In the genomic region with DNA sequence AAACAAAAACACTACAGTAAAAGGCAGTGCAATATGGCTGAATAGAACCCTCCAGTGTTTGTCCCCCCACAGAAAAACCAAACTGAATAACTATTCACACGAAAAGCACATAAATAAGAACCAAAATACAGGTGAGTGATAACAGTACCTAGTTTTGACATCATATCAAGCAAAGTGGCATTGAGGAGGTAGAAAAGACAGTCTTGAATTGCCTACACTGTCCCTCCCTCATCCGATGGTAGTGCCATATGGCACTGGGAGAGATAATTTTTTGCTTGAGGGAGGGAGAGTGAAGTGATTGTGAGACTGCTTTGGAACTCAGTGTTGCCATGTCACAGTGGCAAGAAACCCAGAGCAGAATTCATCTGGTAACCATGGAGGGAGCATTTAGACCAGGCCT, we compare ENCODE assay signal across 15 cellular contexts.
DNase-seq lines count a peak whose midpoint lies in the region; ATAC-seq and TF ChIP-seq lines count a peak whose summit lies in the region.
"Had no signal": no experiment of that assay in that cellular context is flagged by ENCODE, and none has a peak within 500 bp of the region (broad histone marks: within the 10 kb centered on the region; RNA-seq: fewer than 3 reads in every experiment).

No MANE protein-coding gene starts in this region.

- peaks cover 36% of the 10 kb centered on the region for H3K4me1 Mint-ChIP-seq in activated CD4-positive, alpha-beta T cell treated with anti-CD3 and anti-CD28 coated beads for 36 hours
- peaks cover 58% of the 10 kb centered on the region for H3K4me1 Mint-ChIP-seq in activated naive CD4-positive, alpha-beta T cell treated with anti-CD3 and anti-CD28 coated beads, Interleukin-2, amount 50 U/mL, for 24 hours
- peaks cover 37% of the 10 kb centered on the region for H3K4me1 Mint-ChIP-seq in activated CD8-positive, alpha-beta T cell treated with anti-CD3 and anti-CD28 coated beads for 36 hours (ENCODE audit: low read depth)
- H3K4me1 Mint-ChIP-seq in stimulated activated effector memory CD8-positive, alpha-beta T cell treated with anti-CD3 and anti-CD28 coated beads, Interleukin-12 subunit alpha, Interleukin-12 subunit beta, amount 100 ng/mL, for 72 hours, result peaks cover 41% of the 10 kb centered on the region
- H3K4me1 Mint-ChIP-seq in activated T-helper 1 cell treated with anti-CD3 and anti-CD28 coated beads, Interleukin-12 subunit alpha, Interleukin-12 subunit beta, Interleukin-2, Interleukin-4 antibody, amounts not matched to agents 30 ng/mL and 10 ng/mL and 1 ng/mL, durations not matched to agents 14 hours and 24 hours and 36 hours (ENCODE audit: low read depth), result peaks cover 15% of the 10 kb centered on the region

- no peak for DNase-seq in activated CD4-positive, alpha-beta T cell treated with anti-CD3 and anti-CD28 coated beads for 36 hours
- DNase-seq in activated CD4-positive, alpha-beta T cell treated with anti-CD3 and anti-CD28 coated beads for 1 hour, result no peak
- no peak for DNase-seq in activated naive CD4-positive, alpha-beta T cell treated with Interleukin-2 at 50 U/mL for 16 hours
- no peak for DNase-seq in activated CD8-positive, alpha-beta T cell treated with anti-CD3 and anti-CD28 coated beads for 36 hours
- DNase-seq in stimulated activated effector memory CD8-positive, alpha-beta T cell treated with anti-CD3 and anti-CD28 coated beads, Interleukin-12 subunit alpha, Interleukin-12 subunit beta, amount 100 ng/mL, for 72 hours (ENCODE audit: low spot score in 2 of 2), result no peak
- no peak for DNase-seq in activated T-helper 1 cell treated with anti-CD3 and anti-CD28 coated beads, Interleukin-12 subunit alpha, Interleukin-12 subunit beta, Interleukin-2, Interleukin-4 antibody, amounts not matched to agents 30 ng/mL and 10 ng/mL and 1 ng/mL, durations not matched to agents 14 hours and 24 hours and 36 hours (ENCODE audit: low spot score)
- DNase-seq: Caco-2; CD4-positive, CD25-positive, alpha-beta regulatory T cell; CD8-positive, alpha-beta T cell; DMS153; DND-41; GOT3 had no signal

- CTCF ChIA-PET in activated CD4-positive, alpha-beta T cell treated with anti-CD3 and anti-CD28 coated beads for 36 hours (lab: Charles Lee), result no interaction called here
- CTCF ChIA-PET in activated CD8-positive, alpha-beta T cell treated with anti-CD3 and anti-CD28 coated beads for 36 hours (lab: Charles Lee), result no interaction called here

- intact Hi-C loops in activated CD4-positive, alpha-beta T cell treated with anti-CD3 and anti-CD28 coated beads for 36 hours (cut with DNase I, micrococcal nuclease), result loop anchor here in 1 of 2 experiments (2.0 kb wide), 1 partner anchor 15 kb away; no protein-coding TSS in a partner anchor
- intact Hi-C loops in activated CD8-positive, alpha-beta T cell treated with anti-CD3 and anti-CD28 coated beads for 36 hours (cut with micrococcal nuclease), result no loop called here
- intact Hi-C loops in activated T-helper 1 cell treated with anti-CD3 and anti-CD28 coated beads, Interleukin-12 subunit alpha, Interleukin-12 subunit beta, Interleukin-2, Interleukin-4 antibody, amounts not matched to agents 30 ng/mL and 10 ng/mL and 1 ng/mL, durations not matched to agents 14 hours and 24 hours and 36 hours (cut with micrococcal nuclease), result no loop called here

- no peaks in the 10 kb centered on the region for H3K27me3 Mint-ChIP-seq in activated CD4-positive, alpha-beta T cell treated with anti-CD3 and anti-CD28 coated beads for 36 hours
- H3K27me3 Mint-ChIP-seq in activated naive CD4-positive, alpha-beta T cell treated with anti-CD3 and anti-CD28 coated beads, Interleukin-2, amount 50 U/mL, for 24 hours, result no peaks in the 10 kb centered on the region
- no peaks in the 10 kb centered on the region for H3K27me3 Mint-ChIP-seq in activated CD8-positive, alpha-beta T cell treated with anti-CD3 and anti-CD28 coated beads for 36 hours
- no peaks in the 10 kb centered on the region for H3K27me3 Mint-ChIP-seq in activated T-helper 1 cell treated with anti-CD3 and anti-CD28 coated beads, Interleukin-12 subunit alpha, Interleukin-12 subunit beta, Interleukin-2, Interleukin-4 antibody, amounts not matched to agents 30 ng/mL and 10 ng/mL and 1 ng/mL, durations not matched to agents 14 hours and 24 hours and 36 hours (ENCODE audit: insufficient read depth)
- H3K27me3 Mint-ChIP-seq: B cell; CD4-positive, CD25-positive, alpha-beta regulatory T cell had no signal

- H3K36me3 Mint-ChIP-seq in activated CD4-positive, alpha-beta T cell treated with anti-CD3 and anti-CD28 coated beads for 36 hours (ENCODE audit: low read depth), result peaks cover 15% of the 10 kb centered on the region
- H3K36me3 Mint-ChIP-seq in activated naive CD4-positive, alpha-beta T cell treated with anti-CD3 and anti-CD28 coated beads, Interleukin-2, amount 50 U/mL, for 24 hours, result peaks cover 20% of the 10 kb centered on the region
- peaks cover 49% of the 10 kb centered on the region for H3K36me3 Mint-ChIP-seq in activated CD8-positive, alpha-beta T cell treated with anti-CD3 and anti-CD28 coated beads for 36 hours (ENCODE audit: low read depth)
- H3K36me3 Mint-ChIP-seq in stimulated activated effector memory CD8-positive, alpha-beta T cell treated with anti-CD3 and anti-CD28 coated beads, Interleukin-12 subunit alpha, Interleukin-12 subunit beta, amount 100 ng/mL, for 72 hours, result no peaks in the 10 kb centered on the region
- H3K36me3 Mint-ChIP-seq in activated T-helper 1 cell treated with anti-CD3 and anti-CD28 coated beads, Interleukin-12 subunit alpha, Interleukin-12 subunit beta, Interleukin-2, Interleukin-4 antibody, amounts not matched to agents 30 ng/mL and 10 ng/mL and 1 ng/mL, durations not matched to agents 14 hours and 24 hours and 36 hours (ENCODE audit: low read depth), result peaks cover 45% of the 10 kb centered on the region

- TF ChIP-seq CTCF in activated CD8-positive, alpha-beta T cell treated with anti-CD3 and anti-CD28 coated beads for 36 hours (IDR thresholded peaks at IDR 0.05), result no peak

- H3K9me3 Mint-ChIP-seq in activated CD4-positive, alpha-beta T cell treated with anti-CD3 and anti-CD28 coated beads for 36 hours (ENCODE audit: low read depth), result peaks cover 4% of the 10 kb centered on the region
- H3K9me3 Mint-ChIP-seq in activated naive CD4-positive, alpha-beta T cell treated with anti-CD3 and anti-CD28 coated beads, Interleukin-2, amount 50 U/mL, for 24 hours, result no peaks in the 10 kb centered on the region
- peaks cover 12% of the 10 kb centered on the region for H3K9me3 Mint-ChIP-seq in activated CD8-positive, alpha-beta T cell treated with anti-CD3 and anti-CD28 coated beads for 36 hours
- peaks cover 5% of the 10 kb centered on the region for H3K9me3 Mint-ChIP-seq in stimulated activated effector memory CD8-positive, alpha-beta T cell treated with anti-CD3 and anti-CD28 coated beads, Interleukin-12 subunit alpha, Interleukin-12 subunit beta, amount 100 ng/mL, for 72 hours
- H3K9me3 Mint-ChIP-seq in activated T-helper 1 cell treated with anti-CD3 and anti-CD28 coated beads, Interleukin-12 subunit alpha, Interleukin-12 subunit beta, Interleukin-2, Interleukin-4 antibody, amounts not matched to agents 30 ng/mL and 10 ng/mL and 1 ng/mL, durations not matched to agents 14 hours and 24 hours and 36 hours, result peaks cover 18% of the 10 kb centered on the region

- ATAC-seq in activated CD4-positive, alpha-beta T cell treated with anti-CD3 and anti-CD28 coated beads for 36 hours, result peak; percentile 83
- no peak for ATAC-seq in activated CD8-positive, alpha-beta T cell treated with anti-CD3 and anti-CD28 coated beads for 36 hours
- peak; percentile 73 for ATAC-seq in stimulated activated effector memory CD8-positive, alpha-beta T cell treated with anti-CD3 and anti-CD28 coated beads, Interleukin-12 subunit alpha, Interleukin-12 subunit beta, amount 100 ng/mL, for 72 hours
- ATAC-seq in HG03159 (IDR thresholded peaks at IDR 0.05; ENCODE audit: unreplicated experiment), result no peak
- ATAC-seq: CD8-positive, alpha-beta T cell had no signal

- H3K27ac Mint-ChIP-seq in activated CD4-positive, alpha-beta T cell treated with anti-CD3 and anti-CD28 coated beads for 36 hours, result no peak overlapping the region
- peak overlapping the region; percentile 62 for H3K27ac Mint-ChIP-seq in activated naive CD4-positive, alpha-beta T cell treated with anti-CD3 and anti-CD28 coated beads, Interleukin-2, amount 50 U/mL, for 24 hours
- peak overlapping the region; percentile 25 for H3K27ac Mint-ChIP-seq in activated CD8-positive, alpha-beta T cell treated with anti-CD3 and anti-CD28 coated beads for 36 hours
- H3K27ac Mint-ChIP-seq in stimulated activated effector memory CD8-positive, alpha-beta T cell treated with anti-CD3 and anti-CD28 coated beads, Interleukin-12 subunit alpha, Interleukin-12 subunit beta, amount 100 ng/mL, for 72 hours, result peak overlapping the region; percentile 74
- no peak overlapping the region for H3K27ac Mint-ChIP-seq in activated T-helper 1 cell treated with anti-CD3 and anti-CD28 coated beads, Interleukin-12 subunit alpha, Interleukin-12 subunit beta, Interleukin-2, Interleukin-4 antibody, amounts not matched to agents 30 ng/mL and 10 ng/mL and 1 ng/mL, durations not matched to agents 14 hours and 24 hours and 36 hours
- H3K27ac Mint-ChIP-seq: B cell; CD4-positive, CD25-positive, alpha-beta regulatory T cell; CD8-positive, alpha-beta T cell had no signal

- POLR2A ChIA-PET in activated CD4-positive, alpha-beta T cell treated with anti-CD3 and anti-CD28 coated beads for 36 hours (lab: Charles Lee), result no interaction called here
- POLR2A ChIA-PET in activated CD8-positive, alpha-beta T cell treated with anti-CD3 and anti-CD28 coated beads for 36 hours (lab: Charles Lee), result no interaction called here

- no peak overlapping the region for H3K4me3 Mint-ChIP-seq in activated CD4-positive, alpha-beta T cell treated with anti-CD3 and anti-CD28 coated beads for 36 hours
- no peak overlapping the region for H3K4me3 Mint-ChIP-seq in activated naive CD4-positive, alpha-beta T cell treated with anti-CD3 and anti-CD28 coated beads, Interleukin-2, amount 50 U/mL, for 24 hours
- H3K4me3 Mint-ChIP-seq in activated CD8-positive, alpha-beta T cell treated with anti-CD3 and anti-CD28 coated beads for 36 hours, result no peak overlapping the region
- H3K4me3 Mint-ChIP-seq in stimulated activated effector memory CD8-positive, alpha-beta T cell treated with anti-CD3 and anti-CD28 coated beads, Interleukin-12 subunit alpha, Interleukin-12 subunit beta, amount 100 ng/mL, for 72 hours, result no peak overlapping the region
- no peak overlapping the region for H3K4me3 Mint-ChIP-seq in activated T-helper 1 cell treated with anti-CD3 and anti-CD28 coated beads, Interleukin-12 subunit alpha, Interleukin-12 subunit beta, Interleukin-2, Interleukin-4 antibody, amounts not matched to agents 30 ng/mL and 10 ng/mL and 1 ng/mL, durations not matched to agents 14 hours and 24 hours and 36 hours
- H3K4me3 Mint-ChIP-seq: B cell; CD4-positive, CD25-positive, alpha-beta regulatory T cell; CD8-positive, alpha-beta T cell had no signal

Comparison
In these comparisons a context has a peak if more than half of its experiments do, and no peak if none do; other contexts are left out.
1. ATAC-seq: peak in activated CD4-positive, alpha-beta T cell treated with anti-CD3 and anti-CD28 coated beads for 36 hours (single experiment) and stimulated activated effector memory CD8-positive, alpha-beta T cell treated with anti-CD3 and anti-CD28 coated beads, Interleukin-12 subunit alpha, Interleukin-12 subunit beta, amount 100 ng/mL, for 72 hours (single experiment); none in activated CD8-positive, alpha-beta T cell treated with anti-CD3 and anti-CD28 coated beads for 36 hours (single experiment) and HG03159 (single experiment).
2. H3K27ac Mint-ChIP-seq: peak in activated naive CD4-positive, alpha-beta T cell treated with anti-CD3 and anti-CD28 coated beads, Interleukin-2, amount 50 U/mL, for 24 hours (single experiment), activated CD8-positive, alpha-beta T cell treated with anti-CD3 and anti-CD28 coated beads for 36 hours (single experiment) and stimulated activated effector memory CD8-positive, alpha-beta T cell treated with anti-CD3 and anti-CD28 coated beads, Interleukin-12 subunit alpha, Interleukin-12 subunit beta, amount 100 ng/mL, for 72 hours (single experiment); none in activated CD4-positive, alpha-beta T cell treated with anti-CD3 and anti-CD28 coated beads for 36 hours (single experiment) and activated T-helper 1 cell treated with anti-CD3 and anti-CD28 coated beads, Interleukin-12 subunit alpha, Interleukin-12 subunit beta, Interleukin-2, Interleukin-4 antibody, amounts not matched to agents 30 ng/mL and 10 ng/mL and 1 ng/mL, durations not matched to agents 14 hours and 24 hours and 36 hours (single experiment).